In genomic region chr2:41994177-41994576, GRCh38 we compare ENCODE assay signal across 24 cellular contexts. TPM values are rescaled to one million over a fixed set of nuclear protein-coding genes. Genes with fewer than 3 reads are reported as not detected.
DNase-seq lines count a peak whose midpoint lies in the region; ATAC-seq, FAIRE-seq and TF ChIP-seq lines count a peak whose summit lies in the region.
"Had no signal": no experiment of that assay in that cellular context is flagged by ENCODE, and none has a peak within 500 bp of the region (broad histone marks: within the 10 kb centered on the region; RNA-seq: fewer than 3 reads in every experiment).

No MANE protein-coding gene starts in this region.

- intact Hi-C loops in activated CD8-positive, alpha-beta T cell treated with anti-CD3 and anti-CD28 coated beads for 36 hours (cut with micrococcal nuclease), result no loop called here
- intact Hi-C loops in spleen (cut with DNase I; ENCODE audit: low total_unique reads), result no loop called here

- CTCF ChIA-PET in activated CD8-positive, alpha-beta T cell treated with anti-CD3 and anti-CD28 coated beads for 36 hours (lab: Charles Lee), result interaction anchor here (1.1 kb wide), 1 partner anchor 10 kb away, joined by 6 read pairs; no protein-coding TSS in a partner anchor
- CTCF ChIA-PET in activated CD8-positive, alpha-beta T cell treated with anti-CD3 and anti-CD28 coated beads, Interleukin-2, amount 10 ng/mL, durations not matched to agents 7 days and 5 days (lab: Charles Lee), result no interaction called here

- H3K36me3 ChIP-seq in astrocyte (ENCODE audit: insufficient read depth, low read length) (no peaks in the 10 kb centered on the region), spleen (no peaks in the 10 kb centered on the region)
- H3K36me3 ChIP-seq: cardiac muscle cell, SJCRH30 had no signal

- no peak overlapping the region for H2AFZ ChIP-seq in astrocyte (ENCODE audit: low read depth, low read length)

- H3K9ac ChIP-seq in astrocyte (ENCODE audit: low read length), result no peak overlapping the region

- POLR2A ChIA-PET in activated CD8-positive, alpha-beta T cell treated with anti-CD3 and anti-CD28 coated beads for 36 hours (lab: Charles Lee), result no interaction called here
- POLR2A ChIA-PET in activated CD8-positive, alpha-beta T cell treated with anti-CD3 and anti-CD28 coated beads, Interleukin-2, amount 10 ng/mL, durations not matched to agents 7 days and 5 days (lab: Charles Lee), result no interaction called here

- no peak for FAIRE-seq in astrocyte (lab: Jason Lieb, UNC)
- FAIRE-seq: A549, islet of Langerhans had no signal

- TF ChIP-seq POLR2A in spleen (IDR thresholded peaks at IDR 0.05), result no peak

- H3K27ac ChIP-seq in astrocyte (ENCODE audit: low read depth, low read length) (no peak overlapping the region), spleen (no peak overlapping the region)
- H3K27ac ChIP-seq: cardiac muscle cell, SJCRH30 had no signal

- no peaks in the 10 kb centered on the region for H3K9me3 Mint-ChIP-seq in activated CD8-positive, alpha-beta T cell treated with anti-CD3 and anti-CD28 coated beads for 36 hours
- no peaks in the 10 kb centered on the region for H3K9me3 Mint-ChIP-seq in activated CD8-positive, alpha-beta T cell treated with anti-CD3 and anti-CD28 coated beads, Interleukin-2, amount 10 ng/mL, durations not matched to agents 7 days and 5 days (ENCODE audit: insufficient read depth)
- H3K9me3 Mint-ChIP-seq in astrocyte (ENCODE audit: unreplicated experiment), result peaks cover 5% of the 10 kb centered on the region

- H3K27ac Mint-ChIP-seq in activated CD8-positive, alpha-beta T cell treated with anti-CD3 and anti-CD28 coated beads for 36 hours, result no peak overlapping the region
- H3K27ac Mint-ChIP-seq in activated CD8-positive, alpha-beta T cell treated with anti-CD3 and anti-CD28 coated beads, Interleukin-2, amount 10 ng/mL, durations not matched to agents 7 days and 5 days, result no peak overlapping the region
- H3K27ac Mint-ChIP-seq in astrocyte (ENCODE audit: unreplicated experiment), result no peak overlapping the region
- H3K27ac Mint-ChIP-seq: activated naive CD4-positive, alpha-beta T cell treated with anti-CD3 and anti-CD28 coated beads, Interleukin-2, amount 10 ng/mL, durations not matched to agents 7 days and 5 days; memory B cell had no signal

- ATAC-seq in activated CD8-positive, alpha-beta T cell treated with anti-CD3 and anti-CD28 coated beads for 36 hours, result peak; percentile 42
- no peak for ATAC-seq in activated CD8-positive, alpha-beta T cell treated with anti-CD3 and anti-CD28 coated beads, Interleukin-2, amount 10 ng/mL, durations not matched to agents 7 days and 5 days

- 83 to 93% (median 89%) methylated on average over 5 of the region's 5 CpGs for WGBS in spleen, 5 donors

- no peak overlapping the region for H3K4me3 Mint-ChIP-seq in activated CD8-positive, alpha-beta T cell treated with anti-CD3 and anti-CD28 coated beads for 36 hours
- H3K4me3 Mint-ChIP-seq in activated CD8-positive, alpha-beta T cell treated with anti-CD3 and anti-CD28 coated beads, Interleukin-2, amount 10 ng/mL, durations not matched to agents 7 days and 5 days, result no peak overlapping the region
- H3K4me3 Mint-ChIP-seq in astrocyte (ENCODE audit: unreplicated experiment), result no peak overlapping the region
- H3K4me3 Mint-ChIP-seq: activated naive CD4-positive, alpha-beta T cell treated with anti-CD3 and anti-CD28 coated beads, Interleukin-2, amount 10 ng/mL, durations not matched to agents 7 days and 5 days; memory B cell; neural crest cell had no signal

- H3K36me3 Mint-ChIP-seq in activated CD8-positive, alpha-beta T cell treated with anti-CD3 and anti-CD28 coated beads for 36 hours (ENCODE audit: low read depth), result no peaks in the 10 kb centered on the region
- no peaks in the 10 kb centered on the region for H3K36me3 Mint-ChIP-seq in activated CD8-positive, alpha-beta T cell treated with anti-CD3 and anti-CD28 coated beads, Interleukin-2, amount 10 ng/mL, durations not matched to agents 7 days and 5 days (ENCODE audit: low read depth)
- no peaks in the 10 kb centered on the region for H3K36me3 Mint-ChIP-seq in astrocyte (ENCODE audit: low read depth, unreplicated experiment)
- H3K36me3 Mint-ChIP-seq: activated naive CD4-positive, alpha-beta T cell treated with anti-CD3 and anti-CD28 coated beads, Interleukin-2, amount 10 ng/mL, durations not matched to agents 7 days and 5 days; memory B cell had no signal

- no peaks in the 10 kb centered on the region for H3K9me3 ChIP-seq in astrocyte (ENCODE audit: insufficient read depth, low read depth, low read length)
- no peaks in the 10 kb centered on the region for H3K9me3 ChIP-seq in spleen
- H3K9me3 ChIP-seq: A549, Caco-2, SJCRH30 had no signal

- H3K4me2 ChIP-seq in astrocyte (ENCODE audit: low read length), result no peak overlapping the region
- H3K4me2 ChIP-seq: A549 had no signal

- H3K4me3 ChIP-seq in astrocyte (ENCODE audit: insufficient read depth, low read depth, low read length), result no peak overlapping the region
- no peak overlapping the region for H3K4me3 ChIP-seq in foreskin fibroblast (ENCODE audit: low read depth in 1 of 2, low read length in 2 of 2)
- H3K4me3 ChIP-seq in spleen, result no peak overlapping the region
- H3K4me3 ChIP-seq: A549, cardiac muscle cell, SJCRH30 had no signal

- no peak for DNase-seq in activated CD8-positive, alpha-beta T cell treated with anti-CD3 and anti-CD28 coated beads for 36 hours
- no peak for DNase-seq in activated CD8-positive, alpha-beta T cell treated with anti-CD3 and anti-CD28 coated beads, Interleukin-2, amount 10 ng/mL, durations not matched to agents 7 days and 5 days
- DNase-seq in astrocyte (ENCODE audit: low read depth) (peak; percentile 73), foreskin fibroblast (peak; percentile 65 to 75), stromal cell of bone marrow (ENCODE audit: low read depth) (peak; percentile 39), spleen (no peak), NCI-H748 (lab: John Stamatoyannopoulos, UW; ENCODE audit: unreplicated experiment) (no peak)
- DNase-seq in activated naive CD4-positive, alpha-beta T cell treated with anti-CD3 and anti-CD28 coated beads, Interleukin-2, amount 50 U/mL, for 16 hours, result no peak
- DNase-seq: activated CD4-positive, alpha-beta T cell treated with anti-CD3 and anti-CD28 coated beads for 1 hour; activated CD8-positive, alpha-beta memory T cell treated with anti-CD3 and anti-CD28 coated beads, Interleukin-2, amount 50 U/mL, for 48 hours; activated naive CD4-positive, alpha-beta T cell treated with anti-CD3 and anti-CD28 coated beads, Interleukin-2, amount 10 ng/mL, durations not matched to agents 7 days and 5 days; Caco-2; effector CD4-positive, alpha-beta T cell; KBM-7; NCI-H1417 treated with DMSO at 0.1 percent for 48 hours; NCI-H446 treated with DMSO at 0.1 percent for 48 hours; right cardiac atrium; SJCRH30; trophoblast cell had no signal

- peaks cover 2% of the 10 kb centered on the region for H3K4me1 Mint-ChIP-seq in activated CD8-positive, alpha-beta T cell treated with anti-CD3 and anti-CD28 coated beads for 36 hours (ENCODE audit: low read depth)
- no peaks in the 10 kb centered on the region for H3K4me1 Mint-ChIP-seq in activated CD8-positive, alpha-beta T cell treated with anti-CD3 and anti-CD28 coated beads, Interleukin-2, amount 10 ng/mL, durations not matched to agents 7 days and 5 days (ENCODE audit: low read depth)
- peaks cover 18% of the 10 kb centered on the region for H3K4me1 Mint-ChIP-seq in astrocyte (ENCODE audit: low read depth, unreplicated experiment)
- H3K4me1 Mint-ChIP-seq: activated naive CD4-positive, alpha-beta T cell treated with anti-CD3 and anti-CD28 coated beads, Interleukin-2, amount 10 ng/mL, durations not matched to agents 7 days and 5 days; memory B cell had no signal

- H3K4me1 ChIP-seq in astrocyte (ENCODE audit: insufficient read depth, low read length), result no peaks in the 10 kb centered on the region
- H3K4me1 ChIP-seq in spleen, result peaks cover 0 to 18% (median 3%) of the 10 kb centered on the region in 6 donors

- H3K27me3 Mint-ChIP-seq in activated CD8-positive, alpha-beta T cell treated with anti-CD3 and anti-CD28 coated beads for 36 hours, result peaks cover 8% of the 10 kb centered on the region
- peaks cover 10% of the 10 kb centered on the region for H3K27me3 Mint-ChIP-seq in activated CD8-positive, alpha-beta T cell treated with anti-CD3 and anti-CD28 coated beads, Interleukin-2, amount 10 ng/mL, durations not matched to agents 7 days and 5 days (ENCODE audit: low read depth)
- H3K27me3 Mint-ChIP-seq in astrocyte (ENCODE audit: low read depth, unreplicated experiment), result peaks cover 13% of the 10 kb centered on the region

- H4K20me1 ChIP-seq in astrocyte (ENCODE audit: insufficient read depth, low read length), result no peaks in the 10 kb centered on the region

- H3K27me3 ChIP-seq in astrocyte (ENCODE audit: insufficient read depth, low read length) (no peaks in the 10 kb centered on the region), spleen (replicated peaks in 1 of 7) (no peaks in the 10 kb centered on the region)
- H3K27me3 ChIP-seq: cardiac muscle cell, SJCRH30 had no signal

- no peaks in the 10 kb centered on the region for H3K79me2 ChIP-seq in astrocyte (ENCODE audit: insufficient read depth, low read length)

- TF ChIP-seq CTCF in activated CD8-positive, alpha-beta T cell treated with anti-CD3 and anti-CD28 coated beads for 36 hours (IDR thresholded peaks at IDR 0.05), result no peak
- TF ChIP-seq CTCF in astrocyte (IDR thresholded peaks at IDR 0.05; ENCODE audit: insufficient read depth, low read depth, low read length), result no peak
- TF ChIP-seq CTCF in foreskin fibroblast (IDR thresholded peaks at IDR 0.05; ENCODE audit: low read depth, low read length), result no peak
- no peak for TF ChIP-seq CTCF in spleen (IDR thresholded peaks at IDR 0.05 in 8 of 11, conservative IDR thresholded peaks at IDR 0.05 in 3 of 11)

RNA-seq across cellular contexts. Expression of gene PKDCC, which starts 53.6 kb away (rescaled TPM):
- total RNA-seq in activated CD8-positive, alpha-beta T cell treated with anti-CD3 and anti-CD28 coated beads for 36 hours, result not detected
- not detected for total RNA-seq in activated CD8-positive, alpha-beta T cell treated with anti-CD3 and anti-CD28 coated beads, Interleukin-2, amount 10 ng/mL, durations not matched to agents 7 days and 5 days
- total RNA-seq in astrocyte (6.9 and 9.7 TPM in 2 replicates), spleen (10 to 100 TPM; 41.0 to 81.9 (median 51.7) TPM)
- polyA plus RNA-seq in spleen, result 10 to 100 TPM; 19.8 to 44.0 (median 31.8) TPM

Comparison
In these comparisons a context has a peak if more than half of its experiments do, and no peak if none do; other contexts are left out.
1. DNase-seq: peak in astrocyte (single experiment), foreskin fibroblast (2 of 2) and stromal cell of bone marrow (single experiment); none in activated CD8-positive, alpha-beta T cell treated with anti-CD3 and anti-CD28 coated beads for 36 hours (single experiment), activated CD8-positive, alpha-beta T cell treated with anti-CD3 and anti-CD28 coated beads, Interleukin-2, amount 10 ng/mL, durations not matched to agents 7 days and 5 days (single experiment), spleen (single experiment), NCI-H748 (single experiment) and activated naive CD4-positive, alpha-beta T cell treated with anti-CD3 and anti-CD28 coated beads, Interleukin-2, amount 50 U/mL, for 16 hours (single experiment).